Comparison of ENCODE assay signal across 1 cellular context in the genomic region with DNA sequence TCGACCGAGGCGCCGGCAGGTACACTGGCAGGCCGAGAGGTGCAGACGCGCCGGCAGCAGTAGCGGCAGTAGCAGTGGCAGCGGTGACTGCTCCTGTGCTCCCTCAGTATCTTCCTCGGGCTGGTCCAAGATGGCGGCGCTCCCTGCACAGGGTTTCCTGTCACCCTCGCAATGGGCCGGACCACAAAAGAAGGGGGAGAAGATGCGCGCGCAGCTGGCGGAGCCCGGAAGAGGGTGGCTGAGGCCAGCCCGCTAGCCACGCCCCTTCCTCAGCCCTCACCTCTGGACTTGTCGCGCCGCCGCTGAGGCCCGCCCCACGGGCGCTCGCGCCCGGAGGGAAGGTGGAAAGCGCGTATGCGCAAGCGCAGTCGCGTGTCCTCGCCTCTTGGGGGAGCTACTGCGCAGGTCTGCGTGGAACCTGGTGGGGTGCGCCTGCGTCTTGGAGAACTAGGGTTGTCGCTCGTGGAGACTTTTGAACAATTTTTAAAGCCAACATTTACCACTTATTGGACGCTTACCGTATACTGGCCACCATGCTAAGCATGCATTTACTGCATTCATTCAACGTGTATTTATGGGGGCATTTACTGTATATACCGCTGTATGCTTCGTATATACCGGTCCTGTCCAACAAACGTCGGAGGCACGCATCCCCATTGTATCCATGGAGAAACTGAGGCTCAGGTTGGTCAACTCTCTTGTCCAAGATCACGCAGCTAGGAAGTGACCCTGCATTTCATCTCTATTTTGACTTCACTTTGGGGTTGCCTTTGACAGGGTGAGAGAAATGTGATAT.
A peak's percentile ranks its signal among the peaks of the same experiment; 100 is the strongest.
TF ChIP-seq lines count a peak whose summit lies in the region.

TSS of gene RAB14 (minus strand) at position 132 of the 796 bp plus-strand sequence. CDS start 8,457 bp downstream, outside the sequence.

TF ChIP-seq in K562, 482 proteins besides CTCF, POLR2A, EP300 and RAD21 (continued from another document and continues in another):
- TF ChIP-seq, protein P1, sequence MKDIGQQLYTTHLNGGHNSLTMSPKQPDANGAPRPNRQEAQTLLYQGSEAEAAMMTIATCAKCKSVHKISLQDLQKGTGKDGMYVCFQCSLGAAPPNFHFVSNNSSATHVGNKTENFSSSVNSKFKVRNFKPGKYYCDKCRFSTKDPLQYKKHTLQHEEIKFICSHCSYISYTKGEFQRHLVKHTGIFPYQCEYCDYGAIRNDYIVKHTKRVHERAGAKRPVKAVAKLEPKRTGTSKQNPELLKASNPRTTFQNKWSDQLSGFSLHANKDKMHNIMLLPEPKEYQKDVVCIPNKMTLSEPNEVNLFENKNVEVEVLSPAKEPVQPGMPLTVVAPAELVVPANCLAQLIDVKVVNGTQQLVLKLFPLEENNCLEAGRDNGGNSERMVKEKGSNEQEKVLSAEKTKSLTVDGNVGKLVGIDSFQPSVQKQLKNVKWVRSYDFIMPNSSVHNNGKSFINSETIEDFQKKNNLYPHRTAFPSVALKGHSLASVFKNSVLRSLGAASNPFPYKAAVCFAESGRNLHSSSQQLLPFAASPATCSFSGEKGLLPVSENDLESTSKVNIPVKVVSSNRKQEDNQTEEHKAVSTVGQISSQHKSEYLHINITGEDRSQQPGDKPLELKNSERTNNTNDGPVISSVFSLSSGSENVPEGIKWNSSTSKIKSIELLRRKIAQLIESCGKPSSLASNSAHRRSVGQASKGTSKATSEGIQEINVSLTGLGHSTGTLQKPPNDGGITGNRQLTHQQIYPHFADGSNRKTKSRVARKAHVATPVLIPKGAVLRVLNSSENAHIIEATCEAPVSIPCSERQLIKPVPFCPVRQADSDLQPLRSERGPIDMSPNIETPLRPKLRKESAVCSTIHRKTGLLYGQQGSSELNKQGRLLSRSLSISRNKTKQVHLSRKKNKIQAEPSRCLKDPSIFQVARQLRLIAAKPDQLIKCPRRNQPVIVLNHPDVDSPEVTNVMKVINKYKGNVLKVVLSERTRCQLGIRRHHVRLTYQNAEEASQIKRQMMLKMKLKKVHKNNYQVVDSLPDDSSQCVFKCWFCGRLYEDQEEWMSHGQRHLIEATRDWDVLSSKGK (CRISPR knock-in tag; IDR thresholded peaks at IDR 0.05) = no peak
- TF ChIP-seq RBM39 (optimal IDR thresholded peaks at IDR 0.05; ENCODE audit: low read depth, low read length) = no peak
- TF ChIP-seq ZNF408 (CRISPR knock-in tag; IDR thresholded peaks at IDR 0.05; ENCODE audit: low read depth) = no peak
- no peak for TF ChIP-seq ZNF395 (CRISPR knock-in tag; IDR thresholded peaks at IDR 0.05)
- TF ChIP-seq NBN (IDR thresholded peaks at IDR 0.05; ENCODE audit: low read depth) = no peak
- TF ChIP-seq MBD1 (CRISPR knock-in tag; IDR thresholded peaks at IDR 0.05) = no peak
- no peak for TF ChIP-seq BRD9 (IDR thresholded peaks at IDR 0.05; ENCODE audit: low read depth, partially characterized antibody)
- no peak for TF ChIP-seq PYGO2 (tag; IDR thresholded peaks at IDR 0.05)
- TF ChIP-seq L3MBTL2 (IDR thresholded peaks at IDR 0.05) = peak; percentile 80
- TF ChIP-seq, protein P2, sequence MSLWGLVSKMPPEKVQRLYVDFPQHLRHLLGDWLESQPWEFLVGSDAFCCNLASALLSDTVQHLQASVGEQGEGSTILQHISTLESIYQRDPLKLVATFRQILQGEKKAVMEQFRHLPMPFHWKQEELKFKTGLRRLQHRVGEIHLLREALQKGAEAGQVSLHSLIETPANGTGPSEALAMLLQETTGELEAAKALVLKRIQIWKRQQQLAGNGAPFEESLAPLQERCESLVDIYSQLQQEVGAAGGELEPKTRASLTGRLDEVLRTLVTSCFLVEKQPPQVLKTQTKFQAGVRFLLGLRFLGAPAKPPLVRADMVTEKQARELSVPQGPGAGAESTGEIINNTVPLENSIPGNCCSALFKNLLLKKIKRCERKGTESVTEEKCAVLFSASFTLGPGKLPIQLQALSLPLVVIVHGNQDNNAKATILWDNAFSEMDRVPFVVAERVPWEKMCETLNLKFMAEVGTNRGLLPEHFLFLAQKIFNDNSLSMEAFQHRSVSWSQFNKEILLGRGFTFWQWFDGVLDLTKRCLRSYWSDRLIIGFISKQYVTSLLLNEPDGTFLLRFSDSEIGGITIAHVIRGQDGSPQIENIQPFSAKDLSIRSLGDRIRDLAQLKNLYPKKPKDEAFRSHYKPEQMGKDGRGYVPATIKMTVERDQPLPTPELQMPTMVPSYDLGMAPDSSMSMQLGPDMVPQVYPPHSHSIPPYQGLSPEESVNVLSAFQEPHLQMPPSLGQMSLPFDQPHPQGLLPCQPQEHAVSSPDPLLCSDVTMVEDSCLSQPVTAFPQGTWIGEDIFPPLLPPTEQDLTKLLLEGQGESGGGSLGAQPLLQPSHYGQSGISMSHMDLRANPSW (CRISPR knock-in tag; IDR thresholded peaks at IDR 0.05) = no peak; the same call in 1 of the 2 replicates
- no peak for TF ChIP-seq ETV6 (IDR thresholded peaks at IDR 0.05; ENCODE audit: borderline replicate concordance in 1 of 2, low read depth in 2 of 2, low read length in 1 of 2)
- TF ChIP-seq ETV6 (CRISPR knock-in tag; IDR thresholded peaks at IDR 0.05; ENCODE audit: borderline replicate concordance) = no peak
- TF ChIP-seq MAZ (CRISPR knock-in tag; conservative IDR thresholded peaks at IDR 0.05 in 1 of 2, IDR thresholded peaks at IDR 0.05 in 1 of 2) = peak in 1 of 2 experiments; percentile 71; a peak in 2 of 4 replicates
- no peak for TF ChIP-seq TGIF2 (CRISPR knock-in tag; IDR thresholded peaks at IDR 0.05)
- peak; percentile 51; the same call in 1 of the 2 replicates for TF ChIP-seq LEF1 (IDR thresholded peaks at IDR 0.05)
- no peak for TF ChIP-seq TSHZ1 (CRISPR knock-in tag; IDR thresholded peaks at IDR 0.05)
- TF ChIP-seq BHLHE40 (IDR thresholded peaks at IDR 0.05; ENCODE audit: low read length) = 0 out of 2 replicates have a peak, but pooled peaks have one; percentile 13
- TF ChIP-seq, protein P3, sequence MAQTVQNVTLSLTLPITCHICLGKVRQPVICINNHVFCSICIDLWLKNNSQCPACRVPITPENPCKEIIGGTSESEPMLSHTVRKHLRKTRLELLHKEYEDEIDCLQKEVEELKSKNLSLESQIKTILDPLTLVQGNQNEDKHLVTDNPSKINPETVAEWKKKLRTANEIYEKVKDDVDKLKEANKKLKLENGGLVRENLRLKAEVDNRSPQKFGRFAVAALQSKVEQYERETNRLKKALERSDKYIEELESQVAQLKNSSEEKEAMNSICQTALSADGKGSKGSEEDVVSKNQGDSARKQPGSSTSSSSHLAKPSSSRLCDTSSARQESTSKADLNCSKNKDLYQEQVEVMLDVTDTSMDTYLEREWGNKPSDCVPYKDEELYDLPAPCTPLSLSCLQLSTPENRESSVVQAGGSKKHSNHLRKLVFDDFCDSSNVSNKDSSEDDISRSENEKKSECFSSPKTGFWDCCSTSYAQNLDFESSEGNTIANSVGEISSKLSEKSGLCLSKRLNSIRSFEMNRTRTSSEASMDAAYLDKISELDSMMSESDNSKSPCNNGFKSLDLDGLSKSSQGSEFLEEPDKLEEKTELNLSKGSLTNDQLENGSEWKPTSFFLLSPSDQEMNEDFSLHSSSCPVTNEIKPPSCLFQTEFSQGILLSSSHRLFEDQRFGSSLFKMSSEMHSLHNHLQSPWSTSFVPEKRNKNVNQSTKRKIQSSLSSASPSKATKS (CRISPR knock-in tag; IDR thresholded peaks at IDR 0.05) = no peak
- TF ChIP-seq MEF2D (tag; conservative IDR thresholded peaks at IDR 0.05; ENCODE audit: low read depth) = no peak
- TF ChIP-seq ZNF174 (CRISPR knock-in tag; IDR thresholded peaks at IDR 0.05) = 0 out of 2 replicates have a peak, but pooled peaks have one; percentile 35
- TF ChIP-seq MXI1 (IDR thresholded peaks at IDR 0.05; ENCODE audit: low read depth, low read length) = peak; percentile 32; the same call in 1 of the 2 replicates
- TF ChIP-seq ZFP30 (CRISPR knock-in tag; IDR thresholded peaks at IDR 0.05; ENCODE audit: borderline replicate concordance) = no peak
- no peak for TF ChIP-seq ZNF551 (CRISPR knock-in tag; IDR thresholded peaks at IDR 0.05)
- 0 out of 2 replicates have a peak, but pooled peaks have one; percentile 67 for TF ChIP-seq ZC3H8 (IDR thresholded peaks at IDR 0.05)
- TF ChIP-seq, protein P4, sequence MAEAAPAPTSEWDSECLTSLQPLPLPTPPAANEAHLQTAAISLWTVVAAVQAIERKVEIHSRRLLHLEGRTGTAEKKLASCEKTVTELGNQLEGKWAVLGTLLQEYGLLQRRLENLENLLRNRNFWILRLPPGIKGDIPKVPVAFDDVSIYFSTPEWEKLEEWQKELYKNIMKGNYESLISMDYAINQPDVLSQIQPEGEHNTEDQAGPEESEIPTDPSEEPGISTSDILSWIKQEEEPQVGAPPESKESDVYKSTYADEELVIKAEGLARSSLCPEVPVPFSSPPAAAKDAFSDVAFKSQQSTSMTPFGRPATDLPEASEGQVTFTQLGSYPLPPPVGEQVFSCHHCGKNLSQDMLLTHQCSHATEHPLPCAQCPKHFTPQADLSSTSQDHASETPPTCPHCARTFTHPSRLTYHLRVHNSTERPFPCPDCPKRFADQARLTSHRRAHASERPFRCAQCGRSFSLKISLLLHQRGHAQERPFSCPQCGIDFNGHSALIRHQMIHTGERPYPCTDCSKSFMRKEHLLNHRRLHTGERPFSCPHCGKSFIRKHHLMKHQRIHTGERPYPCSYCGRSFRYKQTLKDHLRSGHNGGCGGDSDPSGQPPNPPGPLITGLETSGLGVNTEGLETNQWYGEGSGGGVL (CRISPR knock-in tag; IDR thresholded peaks at IDR 0.05) = no peak
- no peak for TF ChIP-seq ZNF655 (CRISPR knock-in tag; IDR thresholded peaks at IDR 0.05)
- TF ChIP-seq PCBP2 (IDR thresholded peaks at IDR 0.05; ENCODE audit: low read depth, low read length, poor library complexity, severe bottlenecking) = no peak
- no peak for TF ChIP-seq LARP7 (IDR thresholded peaks at IDR 0.05)
- TF ChIP-seq ZFP36 (IDR thresholded peaks at IDR 0.05; ENCODE audit: low read depth, low read length, partially characterized antibody) = peak; percentile 8
- TF ChIP-seq ZNF239 (CRISPR knock-in tag; IDR thresholded peaks at IDR 0.05) = no peak
- TF ChIP-seq, protein P5, sequence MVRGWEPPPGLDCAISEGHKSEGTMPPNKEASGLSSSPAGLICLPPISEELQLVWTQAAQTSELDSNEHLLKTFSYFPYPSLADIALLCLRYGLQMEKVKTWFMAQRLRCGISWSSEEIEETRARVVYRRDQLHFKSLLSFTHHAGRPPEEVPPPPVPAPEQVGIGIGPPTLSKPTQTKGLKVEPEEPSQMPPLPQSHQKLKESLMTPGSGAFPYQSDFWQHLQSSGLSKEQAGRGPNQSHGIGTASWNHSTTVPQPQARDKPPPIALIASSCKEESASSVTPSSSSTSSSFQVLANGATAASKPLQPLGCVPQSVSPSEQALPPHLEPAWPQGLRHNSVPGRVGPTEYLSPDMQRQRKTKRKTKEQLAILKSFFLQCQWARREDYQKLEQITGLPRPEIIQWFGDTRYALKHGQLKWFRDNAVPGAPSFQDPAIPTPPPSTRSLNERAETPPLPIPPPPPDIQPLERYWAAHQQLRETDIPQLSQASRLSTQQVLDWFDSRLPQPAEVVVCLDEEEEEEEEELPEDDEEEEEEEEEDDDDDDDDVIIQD (CRISPR knock-in tag; IDR thresholded peaks at IDR 0.05) = 0 out of 2 replicates have a peak, but pooled peaks have one; percentile 67
- no peak for TF ChIP-seq ESRRB (CRISPR knock-in tag; IDR thresholded peaks at IDR 0.05; ENCODE audit: borderline replicate concordance)
- no peak for TF ChIP-seq SLC30A9 (CRISPR knock-in tag; IDR thresholded peaks at IDR 0.05)
- TF ChIP-seq ZNF217 (CRISPR knock-in tag; IDR thresholded peaks at IDR 0.05) = no peak
